ENCODE assay signal across 28 cellular contexts in genomic region chr11:16120008-16120407, GRCh38.
"Had no signal": no experiment of that assay in that cellular context is flagged by ENCODE, and none has a peak within 500 bp of the region (broad histone marks: within the 10 kb centered on the region; RNA-seq: fewer than 3 reads in every experiment).

No MANE protein-coding gene starts in this region.

- ATAC-seq: naive thymus-derived CD8-positive, alpha-beta T cell; natural killer cell treated with Interleukin-12 subunit alpha and Interleukin-12 subunit beta and Interleukin-15 and Interleukin-18, amount 100 ng/mL, for 72 hours; pancreas; right cardiac atrium; sciatic nerve; stimulated activated memory B cell treated with anti-CD40 and anti-IgM and Interleukin-4, amounts not matched to agents 10 μg/mL and 1 μg/mL and 100 μg/mL, for 72 hours; stimulated activated naive CD8-positive, alpha-beta T cell treated with anti-CD3 and anti-CD28 coated beads, Interleukin-15, amount 100 ng/mL, for 72 hours; stimulated activated naive CD8-positive, alpha-beta T cell treated with anti-CD3 and anti-CD28 coated beads, Interleukin-15, Interleukin-2, amounts not matched to agents 100 U/mL and 50 U/mL, for 24 hours; upper lobe of right lung had no signal

- H3K4me2 ChIP-seq: smooth muscle cell had no signal

- H3K27me3 ChIP-seq: neutrophil, pancreas, spleen, suprapubic skin, testis, tibial artery, transverse colon, upper lobe of right lung, uterus had no signal

- DNase-seq: naive thymus-derived CD8-positive, alpha-beta T cell; nephron progenitor cell; nucleus accumbens; pancreas; right cardiac atrium; spleen; stimulated activated CD4-positive, alpha-beta T cell treated with anti-CD3 and anti-CD28 coated beads, Interleukin-12 subunit alpha, Interleukin-12 subunit beta, amount 100 ng/mL, for 4 hours; stimulated activated CD4-positive, alpha-beta T cell treated with anti-CD3 and anti-CD28 coated beads, Interleukin-1b, Interleukin-23, amount 100 ng/mL, for 48 hours; stimulated activated CD4-positive, alpha-beta T cell treated with anti-CD3 and anti-CD28 coated beads, Interleukin-4, amount 100 ng/mL, for 1 hour; stimulated activated CD4-positive, alpha-beta T cell treated with anti-CD3 and anti-CD28 coated beads, Interleukin-4, amount 100 ng/mL, for 4 hours; stimulated activated CD8-positive, alpha-beta memory T cell treated with anti-CD3 and anti-CD28 coated beads, Interleukin-4, amount 100 ng/mL, for 48 hours; stimulated activated naive CD4-positive, alpha-beta T cell; stimulated activated naive CD8-positive, alpha-beta T cell treated with anti-CD3 and anti-CD28 coated beads, Interleukin-15, amount 100 ng/mL, for 72 hours; stimulated activated naive CD8-positive, alpha-beta T cell treated with anti-CD3 and anti-CD28 coated beads, Interleukin-15, Interleukin-2, amounts not matched to agents 100 U/mL and 50 U/mL, for 24 hours; substantia nigra; testis; tibial artery; transverse colon; upper lobe of right lung; uterus had no signal

- H3K27ac ChIP-seq: neutrophil, pancreas, prostate gland, skin epidermis, spleen, suprapubic skin, testis, tibial artery, transverse colon, upper lobe of right lung, uterus had no signal

- H3K4me3 ChIP-seq: pancreas, prostate gland, skin epidermis, smooth muscle cell, spleen, suprapubic skin, testis, tibial artery, transverse colon, upper lobe of right lung, uterus had no signal

- H3K4me1 ChIP-seq: prostate gland, spleen, suprapubic skin, testis, tibial artery, transverse colon, upper lobe of right lung, uterus had no signal

- H3K36me3 ChIP-seq: neutrophil, pancreas, prostate gland, spleen, suprapubic skin, tibial artery, transverse colon, upper lobe of right lung, uterus had no signal

- H3K9me3 ChIP-seq: neutrophil, pancreas, prostate gland, spleen, suprapubic skin, testis, tibial artery, transverse colon, upper lobe of right lung, uterus had no signal
